Comparison of ENCODE assay signal across 25 cellular contexts in genomic region chr11:86658534-86658933, GRCh38.
"Had no signal": no experiment of that assay in that cellular context is flagged by ENCODE, and none has a peak within 500 bp of the region (broad histone marks: within the 10 kb centered on the region; RNA-seq: fewer than 3 reads in every experiment).

No MANE protein-coding gene starts in this region.

- H3K4me3 ChIP-seq: esophagus muscularis mucosa, heart right ventricle, left lung, prostate gland, sigmoid colon, skin epidermis, spleen, thoracic aorta, transverse colon, upper lobe of right lung, uterus had no signal

- ATAC-seq: left lung; right cardiac atrium; stimulated activated memory B cell treated with anti-CD40 and anti-IgM and Interleukin-4, amounts not matched to agents 10 μg/mL and 1 μg/mL and 100 μg/mL, for 72 hours; stimulated activated naive CD8-positive, alpha-beta T cell treated with anti-CD3 and anti-CD28 coated beads, Interleukin-15, Interleukin-2, amounts not matched to agents 100 U/mL and 50 U/mL, for 24 hours; upper lobe of right lung had no signal

- H3K9ac ChIP-seq: parathyroid adenoma had no signal

- H2AFZ ChIP-seq: parathyroid adenoma had no signal

- H3K79me2 ChIP-seq: parathyroid adenoma had no signal

- H3K27ac ChIP-seq: esophagus muscularis mucosa, left lung, parathyroid adenoma, prostate gland, sigmoid colon, spleen, transverse colon, upper lobe of right lung, uterus had no signal

- H3K4me1 ChIP-seq: left lung, prostate gland, spleen, upper lobe of right lung had no signal

- H3K27me3 ChIP-seq: esophagus muscularis mucosa, heart right ventricle, left lung, sigmoid colon, spleen, transverse colon, upper lobe of right lung, uterus had no signal

- H3K36me3 ChIP-seq: left lung, prostate gland, sigmoid colon, spleen, thoracic aorta, transverse colon, upper lobe of right lung, uterus had no signal

- DNase-seq: cerebellar nuclear complex; effector memory CD4-positive, alpha-beta T cell; foreskin melanocyte; glutamatergic neuron; heart right ventricle; hippocampal formation; left cardiac atrium; mesendoderm; midbrain; natural killer cell; sigmoid colon; spleen; stimulated activated CD4-positive, alpha-beta T cell treated with anti-CD3 and anti-CD28 coated beads, Interleukin-4, amount 100 ng/mL, for 4 hours; stimulated activated naive CD8-positive, alpha-beta T cell treated with anti-CD3 and anti-CD28 coated beads, Interleukin-15, Interleukin-2, amounts not matched to agents 100 U/mL and 50 U/mL, for 24 hours; transverse colon; upper lobe of right lung; uterus had no signal

- H3K9me3 ChIP-seq: esophagus muscularis mucosa, left lung, prostate gland, sigmoid colon, spleen, thoracic aorta, transverse colon, upper lobe of right lung, uterus had no signal
